In the genomic region with DNA sequence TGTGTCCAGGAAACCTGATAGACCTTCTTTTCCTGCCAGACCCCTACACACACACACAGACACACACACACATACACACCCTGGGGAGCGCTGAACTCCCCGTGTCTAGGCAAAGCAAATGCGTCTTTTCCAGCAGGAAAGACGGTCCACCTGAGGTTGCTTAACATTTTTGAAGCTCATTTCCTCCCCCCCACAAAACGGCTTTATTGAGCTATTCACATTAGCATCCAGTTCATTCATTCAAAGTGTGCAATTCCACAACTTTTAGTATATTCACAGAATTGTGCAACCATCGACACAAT, we compare ENCODE assay signal across 1 cellular context.
TF ChIP-seq lines count a peak whose summit lies in the region.

No MANE protein-coding gene starts in this region.

TF ChIP-seq in H1, 55 proteins besides CTCF, POLR2A, EP300 and RAD21:
- TF ChIP-seq EZH2 (IDR thresholded peaks at IDR 0.05; ENCODE audit: low read depth, low read length, severe bottlenecking) (peak; percentile 85), SP2 (IDR thresholded peaks at IDR 0.05; ENCODE audit: low read length) (no peak), TBP (IDR thresholded peaks at IDR 0.05; ENCODE audit: low read depth, low read length) (no peak), SUZ12 (IDR thresholded peaks at IDR 0.05; ENCODE audit: low read length) (peak; percentile 24; the same call in 1 of the 2 replicates), KDM4A (IDR thresholded peaks at IDR 0.05; ENCODE audit: low read depth, low read length, severe bottlenecking) (no peak), CBX8 (IDR thresholded peaks at IDR 0.05; ENCODE audit: borderline replicate concordance, low read depth, low read length) (peak; percentile 57; the same call in 1 of the 2 replicates)
TF ChIP-seq in H1: peak in this region for 3.
